In genomic region chr10:22321831-22322662, GRCh38 we compare ENCODE assay signal across 1 cellular context.
TF ChIP-seq lines count a peak whose summit lies in the region.

No MANE protein-coding gene starts in this region.

TF ChIP-seq in GM12878, 131 proteins besides CTCF, POLR2A, EP300 and RAD21:
- TF ChIP-seq, protein P1, sequence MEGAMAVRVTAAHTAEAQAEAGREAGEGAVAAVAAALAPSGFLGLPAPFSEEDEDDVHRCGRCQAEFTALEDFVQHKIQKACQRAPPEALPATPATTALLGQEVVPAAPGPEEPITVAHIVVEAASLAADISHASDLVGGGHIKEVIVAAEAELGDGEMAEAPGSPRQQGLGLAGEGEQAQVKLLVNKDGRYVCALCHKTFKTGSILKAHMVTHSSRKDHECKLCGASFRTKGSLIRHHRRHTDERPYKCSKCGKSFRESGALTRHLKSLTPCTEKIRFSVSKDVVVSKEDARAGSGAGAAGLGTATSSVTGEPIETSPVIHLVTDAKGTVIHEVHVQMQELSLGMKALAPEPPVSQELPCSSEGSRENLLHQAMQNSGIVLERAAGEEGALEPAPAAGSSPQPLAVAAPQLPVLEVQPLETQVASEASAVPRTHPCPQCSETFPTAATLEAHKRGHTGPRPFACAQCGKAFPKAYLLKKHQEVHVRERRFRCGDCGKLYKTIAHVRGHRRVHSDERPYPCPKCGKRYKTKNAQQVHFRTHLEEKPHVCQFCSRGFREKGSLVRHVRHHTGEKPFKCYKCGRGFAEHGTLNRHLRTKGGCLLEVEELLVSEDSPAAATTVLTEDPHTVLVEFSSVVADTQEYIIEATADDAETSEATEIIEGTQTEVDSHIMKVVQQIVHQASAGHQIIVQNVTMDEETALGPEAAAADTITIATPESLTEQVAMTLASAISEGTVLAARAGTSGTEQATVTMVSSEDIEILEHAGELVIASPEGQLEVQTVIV (IDR thresholded peaks at IDR 0.05; ENCODE audit: borderline replicate concordance, partially characterized antibody) = no peak
- TF ChIP-seq SUZ12 (IDR thresholded peaks at IDR 0.05; ENCODE audit: unreplicated experiment) = peak; percentile 100
- TF ChIP-seq IKZF1 (conservative IDR thresholded peaks at IDR 0.05) = peak; percentile 12; the same call in 1 of the 2 replicates
- TF ChIP-seq DPF2 (IDR thresholded peaks at IDR 0.05) = no peak
- TF ChIP-seq SPI1 (IDR thresholded peaks at IDR 0.05; ENCODE audit: borderline replicate concordance, insufficient read depth, low read depth, low read length) = no peak
- peak; percentile 100 for TF ChIP-seq EZH2 (IDR thresholded peaks at IDR 0.05; ENCODE audit: borderline replicate concordance, control insufficient read depth, low read depth, low read length)
- 0 out of 4 replicates have a peak, but pooled peaks of 1 of the 2 experiments have one; percentile 11 for TF ChIP-seq IKZF2 (IDR thresholded peaks at IDR 0.05)
- peak; percentile 66; the same call in 1 of the 2 replicates for TF ChIP-seq YY1 (IDR thresholded peaks at IDR 0.05; ENCODE audit: low read depth, low read length)
- no peak for TF ChIP-seq EED (IDR thresholded peaks at IDR 0.05; ENCODE audit: low read depth)
